Comparison of ENCODE assay signal across 12 cellular contexts in genomic region chr5:106521701-106522100, GRCh38.
DNase-seq lines count a peak whose midpoint lies in the region; ATAC-seq, FAIRE-seq and TF ChIP-seq lines count a peak whose summit lies in the region.
"Had no signal": no experiment of that assay in that cellular context is flagged by ENCODE, and none has a peak within 500 bp of the region (broad histone marks: within the 10 kb centered on the region; RNA-seq: fewer than 3 reads in every experiment).

No MANE protein-coding gene starts in this region.

- H2AFZ ChIP-seq in osteoblast (ENCODE audit: low read length): no peak overlapping the region

- DNase-seq in G401 (ENCODE audit: low spot score) (peak; percentile 14), RWPE2 (ENCODE audit: low spot score) (no peak), fibroblast of gingiva (ENCODE audit: low read depth) (peak; percentile 49), pons (ENCODE audit: low spot score) (peak; percentile 85), middle frontal gyrus (ENCODE audit: extremely low spot score, low spot score) (no peak), osteoblast (ENCODE audit: insufficient read length, low spot score, missing footprints) (no peak), D721Med (ENCODE audit: insufficient read length, low spot score) (no peak)
- no peak for DNase-seq in stimulated activated CD4-positive, alpha-beta T cell treated with anti-CD3 and anti-CD28 coated beads, Interleukin-2, amount 100 ng/mL, for 48 hours
- DNase-seq: DMS79 treated with DMSO at 0.1 percent for 48 hours, NCI-H1694 treated with DMSO at 0.1 percent for 48 hours, OCI-M1 had no signal

- H4K20me1 ChIP-seq in osteoblast (ENCODE audit: insufficient read depth, low read length): no peaks in the 10 kb centered on the region

- H3K27ac ChIP-seq in RWPE2 (ENCODE audit: poor library complexity, severe bottlenecking) (no peak overlapping the region), osteoblast (ENCODE audit: low read depth, low read length) (no peak overlapping the region)
- H3K27ac ChIP-seq: thoracic aorta had no signal

- in situ Hi-C loops in G401 (cut with HindIII; ENCODE audit: low sequenced_read_pairs): no loop called here

- H3K4me3 ChIP-seq in RWPE2 (ENCODE audit: severe bottlenecking): no peak overlapping the region
- no peak overlapping the region for H3K4me3 ChIP-seq in osteoblast (ENCODE audit: insufficient read depth, low read length)
- H3K4me3 ChIP-seq: thoracic aorta had no signal

- TF ChIP-seq CTCF in RWPE2 (IDR thresholded peaks at IDR 0.05; ENCODE audit: poor library complexity, severe bottlenecking): no peak
- no peak for TF ChIP-seq CTCF in osteoblast (IDR thresholded peaks at IDR 0.05; ENCODE audit: extremely low read depth, low read depth, low read length)
- TF ChIP-seq CTCF in D721Med (IDR thresholded peaks at IDR 0.05; ENCODE audit: insufficient read depth, missing control alignments): no peak

- no peaks in the 10 kb centered on the region for H3K9me3 ChIP-seq in RWPE2 (ENCODE audit: severe bottlenecking)
- H3K9me3 ChIP-seq in osteoblast (ENCODE audit: low read depth, low read length): no peaks in the 10 kb centered on the region
- H3K9me3 ChIP-seq: thoracic aorta had no signal

- no peak for FAIRE-seq in D721Med (lab: Jason Lieb, UNC)

- H3K36me3 ChIP-seq in RWPE2 (ENCODE audit: low read depth) (no peaks in the 10 kb centered on the region), osteoblast (ENCODE audit: insufficient read depth, low read length) (no peaks in the 10 kb centered on the region)
- H3K36me3 ChIP-seq: thoracic aorta had no signal

- peaks cover 3% of the 10 kb centered on the region for H3K4me1 ChIP-seq in RWPE2 (ENCODE audit: insufficient read depth, poor library complexity, severe bottlenecking)
- H3K4me1 ChIP-seq in osteoblast (ENCODE audit: insufficient read depth, low read length): no peaks in the 10 kb centered on the region

- peak; percentile 82 for ATAC-seq in RWPE2 (ENCODE audit: low read depth)

- H3K4me2 ChIP-seq in osteoblast (ENCODE audit: insufficient read depth, low read length): no peak overlapping the region

- H3K79me2 ChIP-seq in osteoblast (ENCODE audit: insufficient read depth, low read length): no peaks in the 10 kb centered on the region

- H3K27me3 ChIP-seq in RWPE2 (ENCODE audit: insufficient read depth, poor library complexity, severe bottlenecking): no peaks in the 10 kb centered on the region
- H3K27me3 ChIP-seq in osteoblast (ENCODE audit: insufficient read depth, low read length): no peaks in the 10 kb centered on the region

Comparison
In these comparisons a context has a peak if more than half of its experiments do, and no peak if none do; other contexts are left out.
1. DNase-seq: peak in G401 (single experiment), fibroblast of gingiva (single experiment) and pons (single experiment); none in RWPE2 (single experiment), middle frontal gyrus (single experiment), stimulated activated CD4-positive, alpha-beta T cell treated with anti-CD3 and anti-CD28 coated beads, Interleukin-2, amount 100 ng/mL, for 48 hours (0 of 2), osteoblast (single experiment) and D721Med (single experiment).